Comparison of ENCODE assay signal across 15 cellular contexts in genomic region chr3:32297366-32297765, GRCh38. TPM values are rescaled to one million over a fixed set of nuclear protein-coding genes. Genes with fewer than 3 reads are reported as not detected.
DNase-seq lines count a peak whose midpoint lies in the region; ATAC-seq and TF ChIP-seq lines count a peak whose summit lies in the region.
"Had no signal": no experiment of that assay in that cellular context is flagged by ENCODE, and none has a peak within 500 bp of the region (broad histone marks: within the 10 kb centered on the region; RNA-seq: fewer than 3 reads in every experiment).

No MANE protein-coding gene starts in this region.

- H3K27me3 ChIP-seq in BLaER1 = no peaks in the 10 kb centered on the region
- H3K27me3 ChIP-seq: sigmoid colon had no signal

- DNase-seq in T-helper 2 cell = peak in 4 of 5 experiments; percentile 21 to 86 (median 33)
- DNase-seq in activated T-cell treated with anti-CD3 and anti-CD28 coated beads, Interleukin-2, amount 50 U/mL, for 72 hours = peak; percentile 36 to 61
- no peak for DNase-seq in glutamatergic neuron
- DNase-seq in putamen (ENCODE audit: low spot score) = no peak
- no peak for DNase-seq in HFFc6
- DNase-seq: DMS79, NCI-H1436 treated with DMSO at 0.1 percent for 48 hours, NCI-H524 treated with DMSO at 0.1 percent for 48 hours had no signal

- no peaks in the 10 kb centered on the region for H3K9me3 ChIP-seq in BLaER1
- H3K9me3 ChIP-seq: sigmoid colon had no signal

- no peak overlapping the region for H3K4me3 ChIP-seq in BLaER1
- H3K4me3 ChIP-seq: GM12878, sigmoid colon had no signal

- H3K4me3 Mint-ChIP-seq in activated T-cell treated with anti-CD3 and anti-CD28 coated beads, Interleukin-2, amount 50 U/mL, for 72 hours = peak overlapping the region; percentile 73 to 80
- H3K4me3 Mint-ChIP-seq in glutamatergic neuron (ENCODE audit: unreplicated experiment) = no peak overlapping the region
- no peak overlapping the region for H3K4me3 Mint-ChIP-seq in HFFc6
- H3K4me3 Mint-ChIP-seq: brain, nephron had no signal

- H4K20me1 ChIP-seq in BLaER1 = no peaks in the 10 kb centered on the region

- H3K36me3 ChIP-seq in BLaER1 = no peaks in the 10 kb centered on the region
- H3K36me3 ChIP-seq: sigmoid colon had no signal

- H3K36me3 Mint-ChIP-seq in activated T-cell treated with anti-CD3 and anti-CD28 coated beads, Interleukin-2, amount 50 U/mL, for 72 hours (ENCODE audit: insufficient read depth in 2 of 2) = no peaks in the 10 kb centered on the region
- H3K36me3 Mint-ChIP-seq in glutamatergic neuron (ENCODE audit: unreplicated experiment) = no peaks in the 10 kb centered on the region
- H3K36me3 Mint-ChIP-seq in HFFc6 (ENCODE audit: low read depth) = no peaks in the 10 kb centered on the region
- H3K36me3 Mint-ChIP-seq: brain had no signal

- H3K27ac ChIP-seq in BLaER1 = no peak overlapping the region
- H3K27ac ChIP-seq: sigmoid colon had no signal

- H3K4me1 ChIP-seq in BLaER1 = peaks cover 27% of the 10 kb centered on the region
- H3K4me1 ChIP-seq: sigmoid colon had no signal

- peaks cover 36% of the 10 kb centered on the region for H3K4me1 Mint-ChIP-seq in activated T-cell treated with anti-CD3 and anti-CD28 coated beads, Interleukin-2, amount 50 U/mL, for 72 hours (ENCODE audit: low read depth)
- H3K4me1 Mint-ChIP-seq in glutamatergic neuron (ENCODE audit: low read depth, unreplicated experiment) (peaks cover 5% of the 10 kb centered on the region), HFFc6 (ENCODE audit: low read depth) (no peaks in the 10 kb centered on the region)

- H3K9me3 Mint-ChIP-seq in activated T-cell treated with anti-CD3 and anti-CD28 coated beads, Interleukin-2, amount 50 U/mL, for 72 hours = no peaks in the 10 kb centered on the region
- H3K9me3 Mint-ChIP-seq in glutamatergic neuron (ENCODE audit: unreplicated experiment) (no peaks in the 10 kb centered on the region), HFFc6 (no peaks in the 10 kb centered on the region)
- H3K9me3 Mint-ChIP-seq: brain, nephron had no signal

- H3K9ac ChIP-seq in BLaER1 = no peak overlapping the region

- ATAC-seq in activated T-cell treated with anti-CD3 and anti-CD28 coated beads, Interleukin-2, amount 50 U/mL, for 72 hours (replicated peaks in 1 of 2) = peak; percentile 89 to 93
- ATAC-seq in GM21786 (IDR thresholded peaks at IDR 0.05; ENCODE audit: unreplicated experiment) = no peak
- ATAC-seq in HG02798 (IDR thresholded peaks at IDR 0.05; ENCODE audit: poor library complexity, unreplicated experiment) = no peak

- H3K27ac Mint-ChIP-seq in activated T-cell treated with anti-CD3 and anti-CD28 coated beads, Interleukin-2, amount 50 U/mL, for 72 hours = peak overlapping the region; percentile 80
- H3K27ac Mint-ChIP-seq in glutamatergic neuron (ENCODE audit: unreplicated experiment) = peak overlapping the region; percentile 76
- no peak overlapping the region for H3K27ac Mint-ChIP-seq in HFFc6
- H3K27ac Mint-ChIP-seq: nephron had no signal

- H3K4me2 ChIP-seq in BLaER1 = peak overlapping the region; percentile 57

- H3K27me3 Mint-ChIP-seq in activated T-cell treated with anti-CD3 and anti-CD28 coated beads, Interleukin-2, amount 50 U/mL, for 72 hours (ENCODE audit: low read depth) = no peaks in the 10 kb centered on the region
- H3K27me3 Mint-ChIP-seq in glutamatergic neuron (ENCODE audit: unreplicated experiment) (peaks cover 1% of the 10 kb centered on the region), HFFc6 (ENCODE audit: insufficient read depth) (peaks cover 24% of the 10 kb centered on the region)

- no peak for TF ChIP-seq CTCF in glutamatergic neuron (IDR thresholded peaks at IDR 0.05; ENCODE audit: partially characterized antibody, unreplicated experiment)
- TF ChIP-seq CTCF in HFFc6 (IDR thresholded peaks at IDR 0.05) = no peak

RNA-seq across cellular contexts. Expression of gene CMTM8, which starts 58.9 kb away (rescaled TPM):
- 1 to 10 TPM; 7.1 to 9.0 TPM for total RNA-seq in activated T-cell treated with anti-CD3 and anti-CD28 coated beads, Interleukin-2, amount 50 U/mL, for 72 hours
- not detected for total RNA-seq in glutamatergic neuron (ENCODE audit: unreplicated experiment)
- total RNA-seq in HFFc6 (2021; fragmentation: NEBNext Ultra II Directional; extraction: Animal tissue kit (Norgen Biotek cat#: 25700)) = not detected

Comparison
In these comparisons a context has a peak if more than half of its experiments do, and no peak if none do; other contexts are left out.
1. DNase-seq: peak in T-helper 2 cell (4 of 5) and activated T-cell treated with anti-CD3 and anti-CD28 coated beads, Interleukin-2, amount 50 U/mL, for 72 hours (2 of 2); none in glutamatergic neuron (single experiment), putamen (single experiment) and HFFc6 (single experiment).
2. ATAC-seq: peak in activated T-cell treated with anti-CD3 and anti-CD28 coated beads, Interleukin-2, amount 50 U/mL, for 72 hours (2 of 2); none in GM21786 (single experiment) and HG02798 (single experiment).
3. H3K4me3 Mint-ChIP-seq: peak in activated T-cell treated with anti-CD3 and anti-CD28 coated beads, Interleukin-2, amount 50 U/mL, for 72 hours (2 of 2); none in glutamatergic neuron (single experiment) and HFFc6 (single experiment).